1 cellular context compared by ENCODE assay signal in the genomic region with DNA sequence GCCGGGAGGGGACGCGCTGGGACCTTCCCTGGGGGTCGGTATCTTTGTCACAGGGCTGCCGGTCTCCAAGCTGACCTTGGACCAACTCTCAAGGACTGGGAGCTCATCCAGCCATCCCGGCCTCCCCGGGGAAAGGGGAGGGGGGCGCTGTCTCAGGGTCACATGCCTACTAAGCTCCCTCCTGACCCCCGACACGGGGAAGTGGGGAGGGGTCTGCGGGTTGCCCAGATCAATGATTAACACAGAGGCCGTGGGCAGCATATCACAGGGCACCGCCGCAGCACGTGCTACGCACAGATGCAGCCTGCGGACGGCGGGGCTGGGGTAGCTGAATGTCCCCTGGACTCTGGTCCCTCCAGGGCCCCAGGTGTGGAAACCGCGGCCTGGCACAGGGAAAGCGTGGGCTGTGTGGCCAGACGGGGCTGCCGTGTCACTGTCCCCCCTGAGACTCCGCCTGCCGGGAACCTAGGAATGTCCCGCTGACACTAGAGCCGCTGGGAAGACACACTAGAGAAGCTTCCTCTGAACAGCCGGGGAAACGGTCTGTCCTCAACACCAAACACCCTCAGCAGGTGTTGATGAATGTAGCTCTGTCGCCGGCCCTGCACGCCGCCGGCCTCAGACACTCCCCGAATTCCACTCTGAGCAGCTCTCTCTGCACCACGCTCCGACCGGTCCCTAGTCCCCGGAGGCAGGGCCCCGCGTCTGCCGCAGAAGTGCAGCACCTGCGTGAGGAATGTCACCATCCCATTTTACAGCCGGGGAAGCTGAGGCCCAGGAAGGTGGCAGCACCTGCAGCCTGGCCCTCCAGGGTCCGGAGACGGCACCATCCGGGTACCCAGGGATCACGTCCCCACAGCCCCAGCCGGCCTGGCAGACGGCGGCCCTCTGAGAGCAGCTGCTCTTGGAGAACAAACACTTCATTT.
TF ChIP-seq lines count a peak whose summit lies in the region.

No MANE protein-coding gene starts in this region.

TF ChIP-seq in HepG2, 621 proteins besides CTCF, POLR2A, EP300 and RAD21 (continued from another document and continues in another):
- TF ChIP-seq, protein P1, sequence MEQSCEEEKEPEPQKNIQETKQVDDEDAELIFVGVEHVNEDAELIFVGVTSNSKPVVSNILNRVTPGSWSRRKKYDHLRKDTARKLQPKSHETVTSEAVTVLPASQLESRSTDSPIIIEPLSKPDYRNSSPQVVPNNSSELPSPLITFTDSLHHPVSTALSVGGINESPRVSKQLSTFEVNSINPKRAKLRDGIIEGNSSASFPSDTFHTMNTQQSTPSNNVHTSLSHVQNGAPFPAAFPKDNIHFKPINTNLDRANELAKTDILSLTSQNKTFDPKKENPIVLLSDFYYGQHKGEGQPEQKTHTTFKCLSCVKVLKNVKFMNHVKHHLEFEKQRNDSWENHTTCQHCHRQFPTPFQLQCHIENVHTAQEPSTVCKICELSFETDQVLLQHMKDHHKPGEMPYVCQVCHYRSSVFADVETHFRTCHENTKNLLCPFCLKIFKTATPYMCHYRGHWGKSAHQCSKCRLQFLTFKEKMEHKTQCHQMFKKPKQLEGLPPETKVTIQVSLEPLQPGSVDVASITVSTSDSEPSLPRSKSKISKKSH (CRISPR knock-in tag; IDR thresholded peaks at IDR 0.05; ENCODE audit: borderline replicate concordance): peak; percentile 77; the same call in 1 of the 2 replicates
- TF ChIP-seq FLYWCH1 (CRISPR knock-in tag; IDR thresholded peaks at IDR 0.05): no peak
- peak; percentile 82; the same call in 1 of the 2 replicates for TF ChIP-seq ZNF431 (CRISPR knock-in tag; IDR thresholded peaks at IDR 0.05; ENCODE audit: borderline replicate concordance, low read depth)
- TF ChIP-seq, protein P2, sequence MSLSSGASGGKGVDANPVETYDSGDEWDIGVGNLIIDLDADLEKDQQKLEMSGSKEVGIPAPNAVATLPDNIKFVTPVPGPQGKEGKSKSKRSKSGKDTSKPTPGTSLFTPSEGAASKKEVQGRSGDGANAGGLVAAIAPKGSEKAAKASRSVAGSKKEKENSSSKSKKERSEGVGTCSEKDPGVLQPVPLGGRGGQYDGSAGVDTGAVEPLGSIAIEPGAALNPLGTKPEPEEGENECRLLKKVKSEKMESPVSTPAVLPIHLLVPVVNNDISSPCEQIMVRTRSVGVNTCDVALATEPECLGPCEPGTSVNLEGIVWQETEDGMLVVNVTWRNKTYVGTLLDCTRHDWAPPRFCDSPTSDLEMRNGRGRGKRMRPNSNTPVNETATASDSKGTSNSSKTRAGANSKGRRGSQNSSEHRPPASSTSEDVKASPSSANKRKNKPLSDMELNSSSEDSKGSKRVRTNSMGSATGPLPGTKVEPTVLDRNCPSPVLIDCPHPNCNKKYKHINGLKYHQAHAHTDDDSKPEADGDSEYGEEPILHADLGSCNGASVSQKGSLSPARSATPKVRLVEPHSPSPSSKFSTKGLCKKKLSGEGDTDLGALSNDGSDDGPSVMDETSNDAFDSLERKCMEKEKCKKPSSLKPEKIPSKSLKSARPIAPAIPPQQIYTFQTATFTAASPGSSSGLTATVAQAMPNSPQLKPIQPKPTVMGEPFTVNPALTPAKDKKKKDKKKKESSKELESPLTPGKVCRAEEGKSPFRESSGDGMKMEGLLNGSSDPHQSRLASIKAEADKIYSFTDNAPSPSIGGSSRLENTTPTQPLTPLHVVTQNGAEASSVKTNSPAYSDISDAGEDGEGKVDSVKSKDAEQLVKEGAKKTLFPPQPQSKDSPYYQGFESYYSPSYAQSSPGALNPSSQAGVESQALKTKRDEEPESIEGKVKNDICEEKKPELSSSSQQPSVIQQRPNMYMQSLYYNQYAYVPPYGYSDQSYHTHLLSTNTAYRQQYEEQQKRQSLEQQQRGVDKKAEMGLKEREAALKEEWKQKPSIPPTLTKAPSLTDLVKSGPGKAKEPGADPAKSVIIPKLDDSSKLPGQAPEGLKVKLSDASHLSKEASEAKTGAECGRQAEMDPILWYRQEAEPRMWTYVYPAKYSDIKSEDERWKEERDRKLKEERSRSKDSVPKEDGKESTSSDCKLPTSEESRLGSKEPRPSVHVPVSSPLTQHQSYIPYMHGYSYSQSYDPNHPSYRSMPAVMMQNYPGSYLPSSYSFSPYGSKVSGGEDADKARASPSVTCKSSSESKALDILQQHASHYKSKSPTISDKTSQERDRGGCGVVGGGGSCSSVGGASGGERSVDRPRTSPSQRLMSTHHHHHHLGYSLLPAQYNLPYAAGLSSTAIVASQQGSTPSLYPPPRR (CRISPR knock-in tag; IDR thresholded peaks at IDR 0.05; ENCODE audit: borderline replicate concordance): peak; percentile 72
- no peak for TF ChIP-seq KLF9 (CRISPR knock-in tag; IDR thresholded peaks at IDR 0.05; ENCODE audit: low read depth)
- TF ChIP-seq, protein P3, sequence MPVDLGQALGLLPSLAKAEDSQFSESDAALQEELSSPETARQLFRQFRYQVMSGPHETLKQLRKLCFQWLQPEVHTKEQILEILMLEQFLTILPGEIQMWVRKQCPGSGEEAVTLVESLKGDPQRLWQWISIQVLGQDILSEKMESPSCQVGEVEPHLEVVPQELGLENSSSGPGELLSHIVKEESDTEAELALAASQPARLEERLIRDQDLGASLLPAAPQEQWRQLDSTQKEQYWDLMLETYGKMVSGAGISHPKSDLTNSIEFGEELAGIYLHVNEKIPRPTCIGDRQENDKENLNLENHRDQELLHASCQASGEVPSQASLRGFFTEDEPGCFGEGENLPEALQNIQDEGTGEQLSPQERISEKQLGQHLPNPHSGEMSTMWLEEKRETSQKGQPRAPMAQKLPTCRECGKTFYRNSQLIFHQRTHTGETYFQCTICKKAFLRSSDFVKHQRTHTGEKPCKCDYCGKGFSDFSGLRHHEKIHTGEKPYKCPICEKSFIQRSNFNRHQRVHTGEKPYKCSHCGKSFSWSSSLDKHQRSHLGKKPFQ (CRISPR knock-in tag; IDR thresholded peaks at IDR 0.05; ENCODE audit: insufficient replicate concordance): peak; percentile 31
- TF ChIP-seq, protein P4, sequence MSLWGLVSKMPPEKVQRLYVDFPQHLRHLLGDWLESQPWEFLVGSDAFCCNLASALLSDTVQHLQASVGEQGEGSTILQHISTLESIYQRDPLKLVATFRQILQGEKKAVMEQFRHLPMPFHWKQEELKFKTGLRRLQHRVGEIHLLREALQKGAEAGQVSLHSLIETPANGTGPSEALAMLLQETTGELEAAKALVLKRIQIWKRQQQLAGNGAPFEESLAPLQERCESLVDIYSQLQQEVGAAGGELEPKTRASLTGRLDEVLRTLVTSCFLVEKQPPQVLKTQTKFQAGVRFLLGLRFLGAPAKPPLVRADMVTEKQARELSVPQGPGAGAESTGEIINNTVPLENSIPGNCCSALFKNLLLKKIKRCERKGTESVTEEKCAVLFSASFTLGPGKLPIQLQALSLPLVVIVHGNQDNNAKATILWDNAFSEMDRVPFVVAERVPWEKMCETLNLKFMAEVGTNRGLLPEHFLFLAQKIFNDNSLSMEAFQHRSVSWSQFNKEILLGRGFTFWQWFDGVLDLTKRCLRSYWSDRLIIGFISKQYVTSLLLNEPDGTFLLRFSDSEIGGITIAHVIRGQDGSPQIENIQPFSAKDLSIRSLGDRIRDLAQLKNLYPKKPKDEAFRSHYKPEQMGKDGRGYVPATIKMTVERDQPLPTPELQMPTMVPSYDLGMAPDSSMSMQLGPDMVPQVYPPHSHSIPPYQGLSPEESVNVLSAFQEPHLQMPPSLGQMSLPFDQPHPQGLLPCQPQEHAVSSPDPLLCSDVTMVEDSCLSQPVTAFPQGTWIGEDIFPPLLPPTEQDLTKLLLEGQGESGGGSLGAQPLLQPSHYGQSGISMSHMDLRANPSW (CRISPR knock-in tag; IDR thresholded peaks at IDR 0.05; ENCODE audit: borderline replicate concordance): peak; percentile 12; the same call in 1 of the 2 replicates
- TF ChIP-seq, protein P5, sequence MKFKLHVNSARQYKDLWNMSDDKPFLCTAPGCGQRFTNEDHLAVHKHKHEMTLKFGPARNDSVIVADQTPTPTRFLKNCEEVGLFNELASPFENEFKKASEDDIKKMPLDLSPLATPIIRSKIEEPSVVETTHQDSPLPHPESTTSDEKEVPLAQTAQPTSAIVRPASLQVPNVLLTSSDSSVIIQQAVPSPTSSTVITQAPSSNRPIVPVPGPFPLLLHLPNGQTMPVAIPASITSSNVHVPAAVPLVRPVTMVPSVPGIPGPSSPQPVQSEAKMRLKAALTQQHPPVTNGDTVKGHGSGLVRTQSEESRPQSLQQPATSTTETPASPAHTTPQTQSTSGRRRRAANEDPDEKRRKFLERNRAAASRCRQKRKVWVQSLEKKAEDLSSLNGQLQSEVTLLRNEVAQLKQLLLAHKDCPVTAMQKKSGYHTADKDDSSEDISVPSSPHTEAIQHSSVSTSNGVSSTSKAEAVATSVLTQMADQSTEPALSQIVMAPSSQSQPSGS (CRISPR knock-in tag; IDR thresholded peaks at IDR 0.05): peak; percentile 56; the same call in 1 of the 2 replicates
- peak; percentile 29; the same call in 1 of the 3 replicates for TF ChIP-seq MXI1 (IDR thresholded peaks at IDR 0.05; ENCODE audit: borderline replicate concordance, low read depth, low read length)
- TF ChIP-seq, protein P6, sequence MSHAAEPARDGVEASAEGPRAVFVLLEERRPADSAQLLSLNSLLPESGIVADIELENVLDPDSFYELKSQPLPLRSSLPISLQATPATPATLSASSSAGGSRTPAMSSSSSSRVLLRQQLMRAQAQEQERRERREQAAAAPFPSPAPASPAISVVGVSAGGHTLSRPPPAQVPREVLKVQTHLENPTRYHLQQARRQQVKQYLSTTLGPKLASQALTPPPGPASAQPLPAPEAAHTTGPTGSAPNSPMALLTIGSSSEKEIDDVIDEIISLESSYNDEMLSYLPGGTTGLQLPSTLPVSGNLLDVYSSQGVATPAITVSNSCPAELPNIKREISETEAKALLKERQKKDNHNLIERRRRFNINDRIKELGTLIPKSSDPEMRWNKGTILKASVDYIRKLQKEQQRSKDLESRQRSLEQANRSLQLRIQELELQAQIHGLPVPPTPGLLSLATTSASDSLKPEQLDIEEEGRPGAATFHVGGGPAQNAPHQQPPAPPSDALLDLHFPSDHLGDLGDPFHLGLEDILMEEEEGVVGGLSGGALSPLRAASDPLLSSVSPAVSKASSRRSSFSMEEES (CRISPR knock-in tag; IDR thresholded peaks at IDR 0.05): peak; percentile 91
- TF ChIP-seq, protein P7, sequence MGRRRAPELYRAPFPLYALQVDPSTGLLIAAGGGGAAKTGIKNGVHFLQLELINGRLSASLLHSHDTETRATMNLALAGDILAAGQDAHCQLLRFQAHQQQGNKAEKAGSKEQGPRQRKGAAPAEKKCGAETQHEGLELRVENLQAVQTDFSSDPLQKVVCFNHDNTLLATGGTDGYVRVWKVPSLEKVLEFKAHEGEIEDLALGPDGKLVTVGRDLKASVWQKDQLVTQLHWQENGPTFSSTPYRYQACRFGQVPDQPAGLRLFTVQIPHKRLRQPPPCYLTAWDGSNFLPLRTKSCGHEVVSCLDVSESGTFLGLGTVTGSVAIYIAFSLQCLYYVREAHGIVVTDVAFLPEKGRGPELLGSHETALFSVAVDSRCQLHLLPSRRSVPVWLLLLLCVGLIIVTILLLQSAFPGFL (CRISPR knock-in tag; IDR thresholded peaks at IDR 0.05): no peak
- peak; percentile 44; the same call in 1 of the 2 replicates for TF ChIP-seq TBX3 (IDR thresholded peaks at IDR 0.05; ENCODE audit: borderline replicate concordance)
- TF ChIP-seq SMAD1 (CRISPR knock-in tag; IDR thresholded peaks at IDR 0.05; ENCODE audit: borderline replicate concordance, low read depth): no peak
- TF ChIP-seq, protein P8, sequence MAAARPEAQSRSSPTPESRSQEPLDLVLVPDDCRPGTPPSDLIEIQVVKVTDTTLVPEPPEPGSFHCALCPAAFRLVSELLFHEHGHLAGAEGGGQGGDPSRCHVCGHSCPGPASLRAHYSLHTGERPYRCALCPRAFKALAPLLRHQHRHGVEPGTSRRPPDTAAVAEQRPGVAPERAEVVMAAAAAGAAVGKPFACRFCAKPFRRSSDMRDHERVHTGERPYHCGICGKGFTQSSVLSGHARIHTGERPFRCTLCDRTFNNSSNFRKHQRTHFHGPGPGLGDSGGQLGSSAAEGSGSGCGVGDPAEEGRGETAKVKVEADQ (CRISPR knock-in tag; IDR thresholded peaks at IDR 0.05; ENCODE audit: borderline replicate concordance): peak; percentile 50; the same call in 1 of the 2 replicates
- TF ChIP-seq ZNF605 (CRISPR knock-in tag; IDR thresholded peaks at IDR 0.05): peak; percentile 68
- TF ChIP-seq, protein P9, sequence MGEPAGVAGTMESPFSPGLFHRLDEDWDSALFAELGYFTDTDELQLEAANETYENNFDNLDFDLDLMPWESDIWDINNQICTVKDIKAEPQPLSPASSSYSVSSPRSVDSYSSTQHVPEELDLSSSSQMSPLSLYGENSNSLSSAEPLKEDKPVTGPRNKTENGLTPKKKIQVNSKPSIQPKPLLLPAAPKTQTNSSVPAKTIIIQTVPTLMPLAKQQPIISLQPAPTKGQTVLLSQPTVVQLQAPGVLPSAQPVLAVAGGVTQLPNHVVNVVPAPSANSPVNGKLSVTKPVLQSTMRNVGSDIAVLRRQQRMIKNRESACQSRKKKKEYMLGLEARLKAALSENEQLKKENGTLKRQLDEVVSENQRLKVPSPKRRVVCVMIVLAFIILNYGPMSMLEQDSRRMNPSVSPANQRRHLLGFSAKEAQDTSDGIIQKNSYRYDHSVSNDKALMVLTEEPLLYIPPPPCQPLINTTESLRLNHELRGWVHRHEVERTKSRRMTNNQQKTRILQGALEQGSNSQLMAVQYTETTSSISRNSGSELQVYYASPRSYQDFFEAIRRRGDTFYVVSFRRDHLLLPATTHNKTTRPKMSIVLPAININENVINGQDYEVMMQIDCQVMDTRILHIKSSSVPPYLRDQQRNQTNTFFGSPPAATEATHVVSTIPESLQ (CRISPR knock-in tag; conservative IDR thresholded peaks at IDR 0.05): no peak
- no peak for TF ChIP-seq ZNF468 (CRISPR knock-in tag; IDR thresholded peaks at IDR 0.05)
- TF ChIP-seq, protein P10, sequence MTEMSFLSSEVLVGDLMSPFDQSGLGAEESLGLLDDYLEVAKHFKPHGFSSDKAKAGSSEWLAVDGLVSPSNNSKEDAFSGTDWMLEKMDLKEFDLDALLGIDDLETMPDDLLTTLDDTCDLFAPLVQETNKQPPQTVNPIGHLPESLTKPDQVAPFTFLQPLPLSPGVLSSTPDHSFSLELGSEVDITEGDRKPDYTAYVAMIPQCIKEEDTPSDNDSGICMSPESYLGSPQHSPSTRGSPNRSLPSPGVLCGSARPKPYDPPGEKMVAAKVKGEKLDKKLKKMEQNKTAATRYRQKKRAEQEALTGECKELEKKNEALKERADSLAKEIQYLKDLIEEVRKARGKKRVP (CRISPR knock-in tag; IDR thresholded peaks at IDR 0.05): peak in 1 of 2 experiments; percentile 41; a peak in 1 of 4 replicates
- no peak for TF ChIP-seq ZNF530 (CRISPR knock-in tag; IDR thresholded peaks at IDR 0.05; ENCODE audit: low read depth)
- TF ChIP-seq, protein P11, sequence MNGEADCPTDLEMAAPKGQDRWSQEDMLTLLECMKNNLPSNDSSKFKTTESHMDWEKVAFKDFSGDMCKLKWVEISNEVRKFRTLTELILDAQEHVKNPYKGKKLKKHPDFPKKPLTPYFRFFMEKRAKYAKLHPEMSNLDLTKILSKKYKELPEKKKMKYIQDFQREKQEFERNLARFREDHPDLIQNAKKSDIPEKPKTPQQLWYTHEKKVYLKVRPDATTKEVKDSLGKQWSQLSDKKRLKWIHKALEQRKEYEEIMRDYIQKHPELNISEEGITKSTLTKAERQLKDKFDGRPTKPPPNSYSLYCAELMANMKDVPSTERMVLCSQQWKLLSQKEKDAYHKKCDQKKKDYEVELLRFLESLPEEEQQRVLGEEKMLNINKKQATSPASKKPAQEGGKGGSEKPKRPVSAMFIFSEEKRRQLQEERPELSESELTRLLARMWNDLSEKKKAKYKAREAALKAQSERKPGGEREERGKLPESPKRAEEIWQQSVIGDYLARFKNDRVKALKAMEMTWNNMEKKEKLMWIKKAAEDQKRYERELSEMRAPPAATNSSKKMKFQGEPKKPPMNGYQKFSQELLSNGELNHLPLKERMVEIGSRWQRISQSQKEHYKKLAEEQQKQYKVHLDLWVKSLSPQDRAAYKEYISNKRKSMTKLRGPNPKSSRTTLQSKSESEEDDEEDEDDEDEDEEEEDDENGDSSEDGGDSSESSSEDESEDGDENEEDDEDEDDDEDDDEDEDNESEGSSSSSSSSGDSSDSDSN (CRISPR knock-in tag; IDR thresholded peaks at IDR 0.05): peak; percentile 44; the same call in 1 of the 2 replicates
- TF ChIP-seq CCDC6 (CRISPR knock-in tag; IDR thresholded peaks at IDR 0.05): no peak; the same call in 1 of the 2 replicates
- TF ChIP-seq CREB1 (IDR thresholded peaks at IDR 0.05): no peak
- no peak for TF ChIP-seq CREB1 (CRISPR knock-in tag; IDR thresholded peaks at IDR 0.05)
- 0 out of 2 replicates have a peak, but pooled peaks have one; percentile 37 for TF ChIP-seq RBFOX2 (IDR thresholded peaks at IDR 0.05; ENCODE audit: low read depth, low read length)
